21 cellular contexts compared by ENCODE assay signal in genomic region chr3:177085784-177086183, GRCh38.
"Had no signal": no experiment of that assay in that cellular context is flagged by ENCODE, and none has a peak within 500 bp of the region (broad histone marks: within the 10 kb centered on the region; RNA-seq: fewer than 3 reads in every experiment).

No MANE protein-coding gene starts in this region.

- H3K9me3 Mint-ChIP-seq: effector memory CD8-positive, alpha-beta T cell; WTC11 had no signal

- H3K4me3 Mint-ChIP-seq: activated naive CD8-positive, alpha-beta T cell treated with anti-CD3 and anti-CD28 coated beads, Interleukin-2, amount 10 ng/mL, durations not matched to agents 7 days and 5 days; effector memory CD8-positive, alpha-beta T cell; immature natural killer cell; mesothelial cell of epicardium; nephron progenitor cell; WTC11 had no signal

- H3K27me3 Mint-ChIP-seq: activated naive CD8-positive, alpha-beta T cell treated with anti-CD3 and anti-CD28 coated beads, Interleukin-2, amount 10 ng/mL, durations not matched to agents 7 days and 5 days; effector memory CD8-positive, alpha-beta T cell had no signal

- DNase-seq: activated CD4-positive, alpha-beta T cell treated with anti-CD3 and anti-CD28 coated beads, Interleukin-2, amount 50 U/mL, for 48 hours; activated naive CD4-positive, alpha-beta T cell treated with Interleukin-2 at 50 U/mL for 16 hours; activated naive CD8-positive, alpha-beta T cell treated with anti-CD3 and anti-CD28 coated beads, Interleukin-2, amount 10 ng/mL, durations not matched to agents 7 days and 5 days; activated T-cell treated with anti-CD3 and anti-CD28 coated beads, Interleukin-2, amount 50 U/mL, for 48 hours; amniotic stem cell; colonic mucosa; dorsolateral prefrontal cortex; effector memory CD8-positive, alpha-beta T cell; foreskin melanocyte; immature natural killer cell; left lung; nephron progenitor cell; nucleus accumbens; right cardiac atrium; stimulated activated CD4-positive, alpha-beta T cell treated with anti-CD3 and anti-CD28 coated beads, Interleukin-12 subunit alpha, Interleukin-12 subunit beta, amount 100 ng/mL, for 4 hours; stimulated activated CD4-positive, alpha-beta T cell treated with anti-CD3 and anti-CD28 coated beads, Interleukin-4, amount 100 ng/mL, for 4 hours; stimulated activated naive CD8-positive, alpha-beta T cell treated with anti-CD3 and anti-CD28 coated beads, Interleukin-15, Interleukin-2, amounts not matched to agents 100 U/mL and 50 U/mL, for 24 hours; T-helper 9 cell had no signal

- H3K27ac Mint-ChIP-seq: activated naive CD8-positive, alpha-beta T cell treated with anti-CD3 and anti-CD28 coated beads, Interleukin-2, amount 10 ng/mL, durations not matched to agents 7 days and 5 days; immature natural killer cell; mesothelial cell of epicardium; nephron progenitor cell; WTC11 had no signal

- ATAC-seq: effector memory CD8-positive, alpha-beta T cell; esophagus mucosa; left lung; right cardiac atrium; stimulated activated naive CD8-positive, alpha-beta T cell treated with anti-CD3 and anti-CD28 coated beads, Interleukin-15, Interleukin-2, amounts not matched to agents 100 U/mL and 50 U/mL, for 24 hours; WTC11 had no signal
